ENCODE assay signal across 8 cellular contexts in genomic region chr1:150560011-150560438, GRCh38. TPM values are rescaled to one million over a fixed set of nuclear protein-coding genes. Genes with fewer than 3 reads are reported as not detected.
DNase-seq lines count a peak whose midpoint lies in the region; ATAC-seq and TF ChIP-seq lines count a peak whose summit lies in the region.

No MANE protein-coding gene starts in this region.

- no peaks in the 10 kb centered on the region for H4K20me1 ChIP-seq in MM.1S (ENCODE audit: insufficient read depth, low read length)

- DNase-seq in DMS53 treated with DMSO at 0.1 percent for 48 hours (lab: John Stamatoyannopoulos, UW; ENCODE audit: unreplicated experiment) (peak; percentile 39), MM.1S (peak; percentile 88), SKM-1 treated with dmso at 0.1 percent for 144 hours (lab: John Stamatoyannopoulos, UW; ENCODE audit: unreplicated experiment) (peak; percentile 50), adipocyte (ENCODE audit: low read depth) (peak; percentile 83), left ventricle myocardium superior (peak; percentile 82), retina (peak; percentile 84)

- 0 out of 2 replicates have a peak, but pooled peaks cover 4% of the 10 kb centered on the region for H3K79me2 ChIP-seq in MM.1S (ENCODE audit: low read length)

- peak; percentile 100 for TF ChIP-seq CTCF in MM.1S (IDR thresholded peaks at IDR 0.05; ENCODE audit: low read length)

- peak overlapping the region; percentile 95 for H3K4me2 ChIP-seq in MM.1S (ENCODE audit: low read depth, low read length)

- H2AFZ ChIP-seq in MM.1S (ENCODE audit: low read length), result peak overlapping the region; percentile 63

- H3K9ac ChIP-seq in MM.1S (ENCODE audit: low read length), result peak overlapping the region; percentile 84
- peak overlapping the region; percentile 99 for H3K9ac ChIP-seq in adipocyte (ENCODE audit: low read length)

- H3K27me3 ChIP-seq in MM.1S (replicated peaks; ENCODE audit: insufficient read depth, low read length) (no peaks in the 10 kb centered on the region), adipocyte (replicated peaks; ENCODE audit: control insufficient read depth, insufficient read depth, low read length) (no peaks in the 10 kb centered on the region)

- no peaks in the 10 kb centered on the region for H3K9me3 ChIP-seq in MM.1S (replicated peaks; ENCODE audit: insufficient read depth, low read length)
- no peaks in the 10 kb centered on the region for H3K9me3 ChIP-seq in adipocyte (ENCODE audit: control insufficient read depth, low read length)

- H3K27ac ChIP-seq in MM.1S (ENCODE audit: low read length), result peak overlapping the region; percentile 95

- H3K4me1 ChIP-seq in MM.1S (ENCODE audit: low read length), result peaks cover 40% of the 10 kb centered on the region
- H3K4me1 ChIP-seq in adipocyte (ENCODE audit: control insufficient read depth, insufficient read depth, low read length), result peaks cover 62% of the 10 kb centered on the region

- peak; percentile 26 for ATAC-seq in left ventricle myocardium superior
- no peak for ATAC-seq in HG02610 (IDR thresholded peaks at IDR 0.05; ENCODE audit: unreplicated experiment)
- no peak for ATAC-seq in HG03439 (IDR thresholded peaks at IDR 0.05; ENCODE audit: unreplicated experiment)

- peaks cover 51% of the 10 kb centered on the region for H3F3A ChIP-seq in MM.1S (ENCODE audit: insufficient read depth, low read length)

- H3K4me3 ChIP-seq in MM.1S (ENCODE audit: low read length) (peak overlapping the region; percentile 73), adipocyte (ENCODE audit: low read length) (peak overlapping the region; percentile 83)

- intact Hi-C loops in left ventricle myocardium superior (cut with micrococcal nuclease), result loop anchor here (5.0 kb wide), 1 partner anchor 62 kb away; no protein-coding TSS in a partner anchor

- no peaks in the 10 kb centered on the region for H3K36me3 ChIP-seq in MM.1S (replicated peaks; ENCODE audit: insufficient read depth, low read length)
- peaks cover 24% of the 10 kb centered on the region for H3K36me3 ChIP-seq in adipocyte (ENCODE audit: control insufficient read depth, insufficient read depth, low read length, severe bottlenecking)

- no peaks in the 10 kb centered on the region for H3K9me2 ChIP-seq in MM.1S (replicated peaks; ENCODE audit: insufficient read depth, low read length)

RNA-seq across cellular contexts. Expression of gene ADAMTSL4, which starts 10.8 kb away (rescaled TPM):
- 77.7 TPM for total RNA-seq in left ventricle myocardium superior

RNA-seq across cellular contexts. Expression of gene MCL1, which starts 19.4 kb away (rescaled TPM):
- 93.5 TPM for total RNA-seq in left ventricle myocardium superior

RNA-seq across cellular contexts. Expression of gene FALEC, which starts 44.5 kb away (rescaled TPM):
- total RNA-seq in left ventricle myocardium superior, result not detected

RNA-seq across cellular contexts. Expression of gene ECM1, which starts 52.1 kb away (rescaled TPM):
- total RNA-seq in left ventricle myocardium superior, result 14.0 TPM
